1 cellular context compared by ENCODE assay signal in the genomic region with DNA sequence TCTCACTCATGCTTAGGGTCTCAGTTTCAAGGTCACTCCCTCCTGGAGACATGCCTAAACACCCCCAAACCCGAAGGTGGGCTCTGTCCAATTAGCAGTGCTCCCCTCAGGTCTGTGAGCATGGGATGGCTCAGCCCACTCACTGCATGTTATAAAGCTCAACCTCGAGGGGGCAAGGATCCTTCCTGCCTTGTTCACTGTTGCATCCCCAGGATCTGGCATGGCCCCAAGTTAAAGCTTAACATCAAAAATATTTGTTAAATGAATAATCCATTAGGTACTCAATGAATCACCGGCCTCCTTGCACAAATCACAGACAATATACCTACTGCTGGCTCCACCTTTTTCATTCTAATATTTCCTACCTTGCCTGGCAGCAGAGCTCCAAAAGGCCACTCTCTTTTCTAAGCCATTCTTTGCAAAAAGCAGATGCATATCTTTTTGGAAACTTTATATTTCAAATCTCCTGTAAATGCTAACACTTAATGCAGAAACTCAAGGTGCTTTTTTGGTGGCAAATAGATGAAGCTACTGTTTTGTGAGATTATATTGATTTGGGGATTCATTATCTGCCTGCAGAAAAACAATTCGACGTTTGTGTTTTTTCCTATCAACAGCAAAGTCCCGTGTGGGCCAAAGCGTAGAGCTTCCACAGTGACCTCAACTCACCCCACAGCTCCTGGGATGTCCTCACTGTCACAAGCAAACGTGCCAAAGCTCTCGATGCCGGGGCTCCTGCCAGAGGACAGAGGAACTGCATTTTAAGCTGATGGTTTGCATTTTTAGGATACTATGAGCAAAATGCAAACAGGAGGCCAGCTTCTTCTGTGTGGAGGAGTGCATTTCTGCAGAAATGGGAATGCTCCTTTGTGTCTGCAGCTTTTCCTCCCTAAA.
TF ChIP-seq lines count a peak whose summit lies in the region.

No MANE protein-coding gene starts in this region.

TF ChIP-seq in HepG2, 621 proteins besides CTCF, POLR2A, EP300 and RAD21 (continued from another document and continues in another):
- TF ChIP-seq, protein P1, sequence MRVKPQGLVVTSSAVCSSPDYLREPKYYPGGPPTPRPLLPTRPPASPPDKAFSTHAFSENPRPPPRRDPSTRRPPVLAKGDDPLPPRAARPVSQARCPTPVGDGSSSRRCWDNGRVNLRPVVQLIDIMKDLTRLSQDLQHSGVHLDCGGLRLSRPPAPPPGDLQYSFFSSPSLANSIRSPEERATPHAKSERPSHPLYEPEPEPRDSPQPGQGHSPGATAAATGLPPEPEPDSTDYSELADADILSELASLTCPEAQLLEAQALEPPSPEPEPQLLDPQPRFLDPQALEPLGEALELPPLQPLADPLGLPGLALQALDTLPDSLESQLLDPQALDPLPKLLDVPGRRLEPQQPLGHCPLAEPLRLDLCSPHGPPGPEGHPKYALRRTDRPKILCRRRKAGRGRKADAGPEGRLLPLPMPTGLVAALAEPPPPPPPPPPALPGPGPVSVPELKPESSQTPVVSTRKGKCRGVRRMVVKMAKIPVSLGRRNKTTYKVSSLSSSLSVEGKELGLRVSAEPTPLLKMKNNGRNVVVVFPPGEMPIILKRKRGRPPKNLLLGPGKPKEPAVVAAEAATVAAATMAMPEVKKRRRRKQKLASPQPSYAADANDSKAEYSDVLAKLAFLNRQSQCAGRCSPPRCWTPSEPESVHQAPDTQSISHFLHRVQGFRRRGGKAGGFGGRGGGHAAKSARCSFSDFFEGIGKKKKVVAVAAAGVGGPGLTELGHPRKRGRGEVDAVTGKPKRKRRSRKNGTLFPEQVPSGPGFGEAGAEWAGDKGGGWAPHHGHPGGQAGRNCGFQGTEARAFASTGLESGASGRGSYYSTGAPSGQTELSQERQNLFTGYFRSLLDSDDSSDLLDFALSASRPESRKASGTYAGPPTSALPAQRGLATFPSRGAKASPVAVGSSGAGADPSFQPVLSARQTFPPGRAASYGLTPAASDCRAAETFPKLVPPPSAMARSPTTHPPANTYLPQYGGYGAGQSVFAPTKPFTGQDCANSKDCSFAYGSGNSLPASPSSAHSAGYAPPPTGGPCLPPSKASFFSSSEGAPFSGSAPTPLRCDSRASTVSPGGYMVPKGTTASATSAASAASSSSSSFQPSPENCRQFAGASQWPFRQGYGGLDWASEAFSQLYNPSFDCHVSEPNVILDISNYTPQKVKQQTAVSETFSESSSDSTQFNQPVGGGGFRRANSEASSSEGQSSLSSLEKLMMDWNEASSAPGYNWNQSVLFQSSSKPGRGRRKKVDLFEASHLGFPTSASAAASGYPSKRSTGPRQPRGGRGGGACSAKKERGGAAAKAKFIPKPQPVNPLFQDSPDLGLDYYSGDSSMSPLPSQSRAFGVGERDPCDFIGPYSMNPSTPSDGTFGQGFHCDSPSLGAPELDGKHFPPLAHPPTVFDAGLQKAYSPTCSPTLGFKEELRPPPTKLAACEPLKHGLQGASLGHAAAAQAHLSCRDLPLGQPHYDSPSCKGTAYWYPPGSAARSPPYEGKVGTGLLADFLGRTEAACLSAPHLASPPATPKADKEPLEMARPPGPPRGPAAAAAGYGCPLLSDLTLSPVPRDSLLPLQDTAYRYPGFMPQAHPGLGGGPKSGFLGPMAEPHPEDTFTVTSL (CRISPR knock-in tag; IDR thresholded peaks at IDR 0.05; ENCODE audit: borderline replicate concordance), result peak; percentile 41; the same call in 1 of the 2 replicates
- TF ChIP-seq, protein P2, sequence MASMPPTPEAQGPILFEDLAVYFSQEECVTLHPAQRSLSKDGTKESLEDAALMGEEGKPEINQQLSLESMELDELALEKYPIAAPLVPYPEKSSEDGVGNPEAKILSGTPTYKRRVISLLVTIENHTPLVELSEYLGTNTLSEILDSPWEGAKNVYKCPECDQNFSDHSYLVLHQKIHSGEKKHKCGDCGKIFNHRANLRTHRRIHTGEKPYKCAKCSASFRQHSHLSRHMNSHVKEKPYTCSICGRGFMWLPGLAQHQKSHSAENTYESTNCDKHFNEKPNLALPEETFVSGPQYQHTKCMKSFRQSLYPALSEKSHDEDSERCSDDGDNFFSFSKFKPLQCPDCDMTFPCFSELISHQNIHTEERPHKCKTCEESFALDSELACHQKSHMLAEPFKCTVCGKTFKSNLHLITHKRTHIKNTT (CRISPR knock-in tag; IDR thresholded peaks at IDR 0.05), result no peak
- TF ChIP-seq ZNF24 (IDR thresholded peaks at IDR 0.05) (no peak), BCL6 (CRISPR knock-in tag; IDR thresholded peaks at IDR 0.05) (no peak), ISX (CRISPR knock-in tag; conservative IDR thresholded peaks at IDR 0.05) (no peak), CREB1 (IDR thresholded peaks at IDR 0.05) (no peak), CREB1 (CRISPR knock-in tag; IDR thresholded peaks at IDR 0.05) (peak; percentile 38; the same call in 1 of the 2 replicates), NFIC (IDR thresholded peaks at IDR 0.05; ENCODE audit: low read length) (peak; percentile 54; the same call in 1 of the 2 replicates), ZNF280D (CRISPR knock-in tag; IDR thresholded peaks at IDR 0.05) (peak; percentile 57; the same call in 1 of the 2 replicates), BRD4 (CRISPR knock-in tag; IDR thresholded peaks at IDR 0.05) (no peak), ZNF256 (CRISPR knock-in tag; conservative IDR thresholded peaks at IDR 0.05) (no peak), RARA (CRISPR knock-in tag; IDR thresholded peaks at IDR 0.05) (0 out of 2 replicates have a peak, but pooled peaks have one; percentile 8), ZBTB21 (CRISPR knock-in tag; IDR thresholded peaks at IDR 0.05) (no peak), ZBTB2 (CRISPR knock-in tag; IDR thresholded peaks at IDR 0.05; ENCODE audit: low read depth) (no peak), TAF1 (CRISPR knock-in tag; IDR thresholded peaks at IDR 0.05) (no peak), ZNF556 (CRISPR knock-in tag; IDR thresholded peaks at IDR 0.05; ENCODE audit: borderline replicate concordance) (no peak), AGO2 (optimal IDR thresholded peaks at IDR 0.05; ENCODE audit: low read depth, low read length) (no peak), KDM5B (CRISPR knock-in tag; IDR thresholded peaks at IDR 0.05; ENCODE audit: borderline replicate concordance) (no peak), RFXAP (CRISPR knock-in tag; IDR thresholded peaks at IDR 0.05; ENCODE audit: borderline replicate concordance) (no peak), ZNF253 (CRISPR knock-in tag; IDR thresholded peaks at IDR 0.05; ENCODE audit: borderline replicate concordance) (no peak), ZGPAT (CRISPR knock-in tag; IDR thresholded peaks at IDR 0.05) (no peak), HHEX (CRISPR knock-in tag; IDR thresholded peaks at IDR 0.05) (peak; percentile 24; the same call in 1 of the 2 replicates), TARDBP (CRISPR knock-in tag; IDR thresholded peaks at IDR 0.05) (no peak), ZNF660 (CRISPR knock-in tag; IDR thresholded peaks at IDR 0.05; ENCODE audit: borderline replicate concordance, low read depth) (no peak), GTF2F1 (IDR thresholded peaks at IDR 0.05; ENCODE audit: low read length) (no peak), TCF12 (IDR thresholded peaks at IDR 0.05) (no peak), TCF12 (CRISPR knock-in tag; IDR thresholded peaks at IDR 0.05) (no peak), FOSL1 (CRISPR knock-in tag; IDR thresholded peaks at IDR 0.05; ENCODE audit: borderline replicate concordance) (no peak), ETV5 (CRISPR knock-in tag; IDR thresholded peaks at IDR 0.05; ENCODE audit: borderline replicate concordance) (peak; percentile 47; the same call in 1 of the 2 replicates), IRF2 (CRISPR knock-in tag; IDR thresholded peaks at IDR 0.05) (0 out of 2 replicates have a peak, but pooled peaks have one; percentile 9), XBP1 (CRISPR knock-in tag; IDR thresholded peaks at IDR 0.05) (no peak), THRA (CRISPR knock-in tag; IDR thresholded peaks at IDR 0.05; ENCODE audit: borderline replicate concordance) (peak; percentile 88; the same call in 1 of the 2 replicates), ZMYM4 (CRISPR knock-in tag; IDR thresholded peaks at IDR 0.05) (peak; percentile 14; the same call in 1 of the 2 replicates), NPAS2 (CRISPR knock-in tag; IDR thresholded peaks at IDR 0.05; ENCODE audit: borderline replicate concordance) (no peak), ZNF530 (CRISPR knock-in tag; IDR thresholded peaks at IDR 0.05; ENCODE audit: low read depth) (no peak)
- TF ChIP-seq, protein P3, sequence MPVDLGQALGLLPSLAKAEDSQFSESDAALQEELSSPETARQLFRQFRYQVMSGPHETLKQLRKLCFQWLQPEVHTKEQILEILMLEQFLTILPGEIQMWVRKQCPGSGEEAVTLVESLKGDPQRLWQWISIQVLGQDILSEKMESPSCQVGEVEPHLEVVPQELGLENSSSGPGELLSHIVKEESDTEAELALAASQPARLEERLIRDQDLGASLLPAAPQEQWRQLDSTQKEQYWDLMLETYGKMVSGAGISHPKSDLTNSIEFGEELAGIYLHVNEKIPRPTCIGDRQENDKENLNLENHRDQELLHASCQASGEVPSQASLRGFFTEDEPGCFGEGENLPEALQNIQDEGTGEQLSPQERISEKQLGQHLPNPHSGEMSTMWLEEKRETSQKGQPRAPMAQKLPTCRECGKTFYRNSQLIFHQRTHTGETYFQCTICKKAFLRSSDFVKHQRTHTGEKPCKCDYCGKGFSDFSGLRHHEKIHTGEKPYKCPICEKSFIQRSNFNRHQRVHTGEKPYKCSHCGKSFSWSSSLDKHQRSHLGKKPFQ (CRISPR knock-in tag; IDR thresholded peaks at IDR 0.05; ENCODE audit: insufficient replicate concordance), result no peak
- TF ChIP-seq, protein P4, sequence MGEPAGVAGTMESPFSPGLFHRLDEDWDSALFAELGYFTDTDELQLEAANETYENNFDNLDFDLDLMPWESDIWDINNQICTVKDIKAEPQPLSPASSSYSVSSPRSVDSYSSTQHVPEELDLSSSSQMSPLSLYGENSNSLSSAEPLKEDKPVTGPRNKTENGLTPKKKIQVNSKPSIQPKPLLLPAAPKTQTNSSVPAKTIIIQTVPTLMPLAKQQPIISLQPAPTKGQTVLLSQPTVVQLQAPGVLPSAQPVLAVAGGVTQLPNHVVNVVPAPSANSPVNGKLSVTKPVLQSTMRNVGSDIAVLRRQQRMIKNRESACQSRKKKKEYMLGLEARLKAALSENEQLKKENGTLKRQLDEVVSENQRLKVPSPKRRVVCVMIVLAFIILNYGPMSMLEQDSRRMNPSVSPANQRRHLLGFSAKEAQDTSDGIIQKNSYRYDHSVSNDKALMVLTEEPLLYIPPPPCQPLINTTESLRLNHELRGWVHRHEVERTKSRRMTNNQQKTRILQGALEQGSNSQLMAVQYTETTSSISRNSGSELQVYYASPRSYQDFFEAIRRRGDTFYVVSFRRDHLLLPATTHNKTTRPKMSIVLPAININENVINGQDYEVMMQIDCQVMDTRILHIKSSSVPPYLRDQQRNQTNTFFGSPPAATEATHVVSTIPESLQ (CRISPR knock-in tag; conservative IDR thresholded peaks at IDR 0.05), result no peak
- TF ChIP-seq, protein P5, sequence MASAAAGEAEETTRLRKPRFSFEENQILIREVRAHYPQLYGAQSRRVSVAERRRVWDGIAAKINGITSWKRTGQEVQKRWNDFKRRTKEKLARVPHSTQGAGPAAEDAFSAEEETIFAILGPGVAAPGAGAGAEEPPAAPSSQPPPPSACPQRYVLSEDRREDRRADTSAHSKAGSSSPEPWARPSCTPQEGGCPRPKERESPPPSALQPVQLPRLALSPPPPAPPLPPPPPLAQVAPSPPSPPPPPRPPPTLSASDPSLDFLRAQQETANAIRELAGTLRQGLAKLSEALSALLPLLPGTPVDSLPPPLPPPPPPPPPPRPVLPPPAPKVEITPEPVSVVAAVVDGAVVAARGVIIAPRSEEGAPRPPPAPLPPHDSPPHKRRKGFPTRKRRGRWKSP (CRISPR knock-in tag; IDR thresholded peaks at IDR 0.05), result no peak
